8 cellular contexts compared by ENCODE assay signal in the genomic region with DNA sequence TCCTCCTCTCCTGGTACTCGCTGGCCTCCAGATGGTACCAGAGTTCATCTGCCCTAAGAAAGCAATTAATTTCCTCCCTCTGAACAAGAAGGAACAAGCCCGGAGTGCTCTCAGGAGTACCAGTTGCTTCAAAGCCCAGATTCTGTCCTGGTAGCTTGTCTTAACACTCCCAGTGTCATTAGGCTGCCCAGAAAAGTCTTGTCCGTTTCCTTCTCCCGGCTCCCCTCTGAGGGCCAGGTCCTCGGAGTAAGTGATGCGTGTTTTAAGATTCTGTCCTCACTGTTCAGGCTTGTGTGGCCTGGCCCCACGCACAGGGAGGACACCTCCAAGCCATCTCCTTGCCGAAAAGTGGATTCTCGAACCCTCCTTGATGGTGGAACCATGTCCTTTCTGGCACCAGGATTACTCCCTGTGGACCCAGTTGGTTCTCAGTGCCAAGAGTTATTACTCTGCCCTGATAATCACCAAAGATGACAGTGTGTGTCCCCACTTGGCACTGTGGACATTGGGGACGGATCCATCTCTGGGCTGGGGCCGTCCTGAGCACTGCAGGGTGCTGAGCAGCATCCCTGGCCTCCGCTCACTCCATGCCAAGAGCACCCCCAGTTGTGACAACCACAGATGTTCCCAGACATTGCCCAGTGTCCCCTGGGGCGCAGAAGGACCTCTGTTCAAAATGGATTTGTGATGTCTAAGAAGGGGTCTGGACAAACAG. TPM values are rescaled to one million over a fixed set of nuclear protein-coding genes. Genes with fewer than 3 reads are reported as not detected.
DNase-seq lines count a peak whose midpoint lies in the region; ATAC-seq, FAIRE-seq and TF ChIP-seq lines count a peak whose summit lies in the region.

No MANE protein-coding gene starts in this region.

- DNase-seq in K562 (ENCODE audit: extremely low read depth in 1 of 4, low spot score in 3 of 4) (no peak), smooth muscle cell (lab: John Stamatoyannopoulos, UW; ENCODE audit: unreplicated experiment) (no peak), NCI-H774 (lab: John Stamatoyannopoulos, UW) (no peak), HUDEP-2 (lab: John Stamatoyannopoulos, UW; ENCODE audit: unreplicated experiment in 76 of 76) (no peak), erythroblast (lab: John Stamatoyannopoulos, UW) (no peak)
- no peak for DNase-seq in activated naive CD4-positive, alpha-beta T cell treated with anti-CD3 and anti-CD28 coated beads, Interleukin-2, amount 50 U/mL, for 72 hours (ENCODE audit: low spot score in 2 of 2)

- H3K27ac ChIP-seq in HEK293 (ENCODE audit: extremely low read depth, low read depth, low read length) (no peak overlapping the region), K562 (ENCODE audit: extremely low read depth, low read depth, low read length) (peak overlapping the region; percentile 27), liver (ENCODE audit: low read depth in 1 of 2, low read length in 2 of 2) (peak overlapping the region; percentile 75 to 80), smooth muscle cell (ENCODE audit: low read depth) (peak overlapping the region; percentile 75)

- H3K9me3 ChIP-seq in HEK293 (ENCODE audit: control insufficient read depth, insufficient read depth, low read depth, low read length): no peaks in the 10 kb centered on the region
- H3K9me3 ChIP-seq in K562 (replicated peaks; ENCODE audit: control insufficient read depth, insufficient read depth, low read depth, low read length): no peaks in the 10 kb centered on the region
- H3K9me3 ChIP-seq in liver (ENCODE audit: control insufficient read depth in 4 of 4, low read length in 3 of 4): no peaks in the 10 kb centered on the region
- no peaks in the 10 kb centered on the region for H3K9me3 ChIP-seq in smooth muscle cell (replicated peaks; ENCODE audit: low read depth)

- intact Hi-C loops in K562 (cut with micrococcal nuclease): no loop called here

- BruUV-seq in K562 (replicated peaks; lab: Mats Ljungman, UMichigan): no TSS peak

- no peak for FAIRE-seq in K562 (lab: Jason Lieb, UNC)

- no peaks in the 10 kb centered on the region for H3K27me3 ChIP-seq in K562 (ENCODE audit: control insufficient read depth in 2 of 2, insufficient read depth in 2 of 2, low read length in 2 of 2)
- no peaks in the 10 kb centered on the region for H3K27me3 ChIP-seq in liver (ENCODE audit: control insufficient read depth in 4 of 4, insufficient read depth in 4 of 4, low read length in 3 of 4)
- peaks cover 5% of the 10 kb centered on the region for H3K27me3 ChIP-seq in smooth muscle cell (ENCODE audit: low read depth)

- peak overlapping the region; percentile 30 for H3K4me2 ChIP-seq in K562 (ENCODE audit: insufficient read depth, low read length)
- no peak overlapping the region for H3K4me2 ChIP-seq in smooth muscle cell

- no peaks in the 10 kb centered on the region for H3K9me1 ChIP-seq in K562 (ENCODE audit: control insufficient read depth, insufficient read depth, low read length)

- H4K20me1 ChIP-seq in K562 (replicated peaks; ENCODE audit: control insufficient read depth, insufficient read depth, low read length): no peaks in the 10 kb centered on the region
- H4K20me1 ChIP-seq in smooth muscle cell (ENCODE audit: low read depth): no peaks in the 10 kb centered on the region

- no peaks in the 10 kb centered on the region for H3K36me3 ChIP-seq in HEK293 (ENCODE audit: control insufficient read depth in 2 of 2, insufficient read depth in 1 of 2, low read length in 2 of 2)
- H3K36me3 ChIP-seq in K562 (ENCODE audit: control insufficient read depth, insufficient read depth, low read length): peaks cover 4% of the 10 kb centered on the region; the same call in 1 of the 3 replicates
- H3K36me3 ChIP-seq in liver (ENCODE audit: control insufficient read depth in 4 of 4, insufficient read depth in 3 of 4, low read depth in 1 of 4, low read length in 3 of 4): no peaks in the 10 kb centered on the region
- no peaks in the 10 kb centered on the region for H3K36me3 ChIP-seq in smooth muscle cell (ENCODE audit: low read depth)

- ATAC-seq in K562: no peak
- no peak for ATAC-seq in activated naive CD4-positive, alpha-beta T cell treated with anti-CD3 and anti-CD28 coated beads, Interleukin-2, amount 50 U/mL, for 72 hours

- POLR2A ChIA-PET in HEK293 (lab: Yijun Ruan, JAX) (no interaction called here), K562 (lab: Yijun Ruan, JAX) (interaction anchor here (0.7 to 0.8 kb wide), 2 partner anchors 7 to 10 kb away, joined by 3 read pairs; no protein-coding TSS in a partner anchor)

- CTCF ChIA-PET in HEK293 (lab: Yijun Ruan, JAX): interaction anchor here (1.0 kb wide), 1 partner anchor 9 kb away, joined by 8 read pairs; no protein-coding TSS in a partner anchor
- CTCF ChIA-PET in K562 (lab: Yijun Ruan, JAX; ENCODE audit: low intra/inter-chr PET ratio): no interaction called here

- TF ChIP-seq CTCF in HEK293 (tag by site-specific recombination; IDR thresholded peaks at IDR 0.05) (no peak), K562 (IDR thresholded peaks at IDR 0.05 in 2 of 3, conservative IDR thresholded peaks at IDR 0.05 in 1 of 3; ENCODE audit: insufficient read depth in 2 of 3, low read depth in 1 of 3, low read length in 3 of 3) (no peak), liver (IDR thresholded peaks at IDR 0.05; ENCODE audit: low read depth, low read length, missing input control) (no peak), smooth muscle cell (IDR thresholded peaks at IDR 0.05; ENCODE audit: borderline replicate concordance, insufficient read depth, poor library complexity, severe bottlenecking) (no peak)

- H3K9ac ChIP-seq in K562 (ENCODE audit: insufficient read depth in 1 of 2, low read depth in 2 of 2, low read length in 2 of 2) (peak overlapping the region in 1 of 2 experiments; percentile 3; a peak in 1 of 4 replicates), liver (ENCODE audit: low read depth in 1 of 2, low read length in 2 of 2) (peak overlapping the region in 1 of 2 donors; percentile 18), smooth muscle cell (ENCODE audit: low read depth) (peak overlapping the region; percentile 6)

- no peaks in the 10 kb centered on the region for H3F3A ChIP-seq in smooth muscle cell (ENCODE audit: low read depth)

- WGBS in K562 (ENCODE audit: insufficient coverage, low coverage, missing lambda C conversion rate): 88% methylated on average over 12 of the region's 13 CpGs
- 91% methylated on average over 13 of the region's 13 CpGs for WGBS in liver
- 90% methylated on average over 13 of the region's 13 CpGs for WGBS in smooth muscle cell (ENCODE audit: low lambda C conversion rate)

- peak overlapping the region in 1 of 2 donors; percentile 49 for H3K27ac Mint-ChIP-seq in activated naive CD4-positive, alpha-beta T cell treated with anti-CD3 and anti-CD28 coated beads, Interleukin-2, amount 50 U/mL, for 72 hours

- in situ Hi-C loops in K562 (cut with MboI): loop anchor here (5.0 kb wide), 1 partner anchor 64 kb away; no protein-coding TSS in a partner anchor

- TF ChIP-seq RAD21 in K562 (CRISPR knock-in tag; conservative IDR thresholded peaks at IDR 0.05 in 1 of 2, IDR thresholded peaks at IDR 0.05 in 1 of 2) (no peak), liver (IDR thresholded peaks at IDR 0.05) (no peak)

- H2AFZ ChIP-seq in K562 (ENCODE audit: low read depth, low read length) (peak overlapping the region; percentile 3), smooth muscle cell (ENCODE audit: low read depth) (no peak overlapping the region)

- H3K36me3 Mint-ChIP-seq in activated naive CD4-positive, alpha-beta T cell treated with anti-CD3 and anti-CD28 coated beads, Interleukin-2, amount 50 U/mL, for 72 hours: no peaks in the 10 kb centered on the region

- no peaks in the 10 kb centered on the region for H3K9me3 Mint-ChIP-seq in activated naive CD4-positive, alpha-beta T cell treated with anti-CD3 and anti-CD28 coated beads, Interleukin-2, amount 50 U/mL, for 72 hours

- no peak for TF ChIP-seq POLR2A in K562 (conservative IDR thresholded peaks at IDR 0.05)
- no peak for TF ChIP-seq POLR2A in erythroblast (IDR thresholded peaks at IDR 0.05; ENCODE audit: low read length)

- TF ChIP-seq EP300 in K562 (IDR thresholded peaks at IDR 0.05; ENCODE audit: low read length): no peak

- H3K4me1 ChIP-seq in HEK293 (ENCODE audit: control insufficient read depth, insufficient read depth, low read length): no peaks in the 10 kb centered on the region
- peaks cover 42 to 55% of the 10 kb centered on the region in 2 experiments for H3K4me1 ChIP-seq in K562 (replicated peaks in 1 of 2; ENCODE audit: control insufficient read depth in 2 of 2, insufficient read depth in 2 of 2, low read length in 2 of 2)
- peaks cover 7 to 15% (median 10%) of the 10 kb centered on the region in 4 donors for H3K4me1 ChIP-seq in liver (ENCODE audit: control insufficient read depth in 4 of 4, insufficient read depth in 4 of 4, low read length in 3 of 4)
- H3K4me1 ChIP-seq in smooth muscle cell (ENCODE audit: low read depth): no peaks in the 10 kb centered on the region

- no peak overlapping the region for H3K4me3 ChIP-seq in HEK293 (ENCODE audit: low read depth, low read length)
- H3K4me3 ChIP-seq in K562: no peak overlapping the region
- no peak overlapping the region for H3K4me3 ChIP-seq in liver (ENCODE audit: low read depth in 1 of 3, low read length in 3 of 3)
- H3K4me3 ChIP-seq in smooth muscle cell: no peak overlapping the region

- peaks cover 37% of the 10 kb centered on the region for H3K79me2 ChIP-seq in K562 (ENCODE audit: control insufficient read depth, insufficient read depth, low read length)
- no peaks in the 10 kb centered on the region for H3K79me2 ChIP-seq in smooth muscle cell (ENCODE audit: low read depth)

RNA-seq across cellular contexts. Expression of a gene that starts 52.5 kb away (rescaled TPM):
- 29.2 and 31.8 TPM in 2 replicates for total RNA-seq in K562 (2011; cell fraction: chromatin; rRNA removed; ENCODE audit: low replicate concordance)
- total RNA-seq in K562 (2011; cell fraction: nucleolus; rRNA removed): 18.3 and 22.4 TPM in 2 replicates
- total RNA-seq in K562 (2011; cell fraction: nucleoplasm; rRNA removed): 18.6 and 20.1 TPM in 2 replicates
- 18.7 and 24.0 TPM in 2 replicates for total RNA-seq in K562 (2014; rRNA removed)
- total RNA-seq in K562 (2014; rRNA removed; fragmentation: Illumina TruSeq; extraction: Trizol): 4.4 and 5.3 TPM in 2 replicates
- total RNA-seq in K562 (2015; rRNA removed; fragmentation: Illumina TruSeq; extraction: Trizol): 7.4 and 7.6 TPM in 2 replicates
- total RNA-seq in K562 (2021): 18.3 and 18.9 TPM in 2 replicates
- 8.7 and 9.8 TPM in 2 replicates for polyA plus RNA-seq in K562 (2011; rRNA removed)
- 14.8 and 32.1 TPM in 2 replicates for polyA plus RNA-seq in K562 (2011; cell fraction: cytosol; rRNA removed)
- 20.8 and 44.3 TPM in 2 replicates for polyA plus RNA-seq in K562 (2011; cell fraction: nucleus; rRNA removed)
- 10.9 and 12.9 TPM in 2 replicates for polyA plus RNA-seq in K562 (2012)
- 9.4 and 11.3 TPM in 2 replicates for polyA plus RNA-seq in K562 (2014; fragmentation: Illumina TruSeq; extraction: Trizol)
- 1 to 10 TPM; 3.6 to 4.4 TPM for polyA plus RNA-seq in K562 (2014; fragmentation: Nextera tagmentation; extraction: Ambion mirVana)
- polyA plus RNA-seq in K562 (2014; rRNA removed): 11.1 and 11.4 TPM in 2 replicates
- 8.9 and 11.7 TPM in 2 replicates for polyA minus RNA-seq in K562 (2011; rRNA and poly(A)+ RNA removed)
- polyA minus RNA-seq in K562 (2011; cell fraction: cytosol; rRNA and poly(A)+ RNA removed): 10.7 and 12.8 TPM in 2 replicates
- polyA minus RNA-seq in K562 (2011; cell fraction: nucleus; rRNA and poly(A)+ RNA removed): 9.2 and 11.2 TPM in 2 replicates
- 1 to 10 TPM; 3.5 to 5.1 TPM for total RNA-seq in liver
- polyA plus RNA-seq in liver: 1 to 10 TPM in 1 of 2 donors, under 1 TPM in 1; 0.67 to 2.1 TPM
- 2.7 and 7.5 TPM in 2 replicates for total RNA-seq in smooth muscle cell
- polyA plus RNA-seq in smooth muscle cell: 4.7 and 6.4 TPM in 2 replicates
- 10 to 100 TPM; 11.2 to 13.8 TPM for total RNA-seq in activated naive CD4-positive, alpha-beta T cell treated with anti-CD3 and anti-CD28 coated beads, Interleukin-2, amount 50 U/mL, for 72 hours
